In genomic region chr2:232418056-232418455, GRCh38 we compare ENCODE assay signal across 22 cellular contexts. TPM values are rescaled to one million over a fixed set of nuclear protein-coding genes. Genes with fewer than 3 reads are reported as not detected.
DNase-seq lines count a peak whose midpoint lies in the region; TF ChIP-seq lines count a peak whose summit lies in the region.
"Had no signal": no experiment of that assay in that cellular context is flagged by ENCODE, and none has a peak within 500 bp of the region (broad histone marks: within the 10 kb centered on the region; RNA-seq: fewer than 3 reads in every experiment).

No MANE protein-coding gene starts in this region.

- H3K4me2 ChIP-seq in H9 (ENCODE audit: insufficient read depth, insufficient read length, low read length) = peak overlapping the region; percentile 81

- TF ChIP-seq CTCF in H9 (conservative IDR thresholded peaks at IDR 0.05) (no peak), endothelial cell (IDR thresholded peaks at IDR 0.05; ENCODE audit: unreplicated experiment) (no peak), nephron (IDR thresholded peaks at IDR 0.05; ENCODE audit: unreplicated experiment in 3 of 3) (no peak)

- WGBS in H9 (ENCODE audit: extremely low coverage, insufficient read length, low lambda C conversion rate) = no CpG with 5 or more reads among the region's 6 CpGs

- H3K9ac ChIP-seq in H9 (ENCODE audit: extremely low read depth, insufficient read length, low read length) = no peak overlapping the region
- H3K9ac ChIP-seq: parathyroid adenoma had no signal

- no peak overlapping the region for H2BK20ac ChIP-seq in H9 (ENCODE audit: low read depth, low read length, poor library complexity, severe bottlenecking)

- no peak overlapping the region for H2BK15ac ChIP-seq in H9 (ENCODE audit: low read depth, low read length)

- no peak overlapping the region for H3K23ac ChIP-seq in H9 (ENCODE audit: insufficient read length, low read depth, low read length)

- H4K91ac ChIP-seq in H9 (ENCODE audit: insufficient read length, low read depth, low read length) = no peak overlapping the region

- no peak overlapping the region for H4K5ac ChIP-seq in H9 (ENCODE audit: insufficient read length, low read depth, low read length)

- H3K79me1 ChIP-seq in H9 (ENCODE audit: insufficient read depth, low read depth, low read length, poor library complexity, severe bottlenecking) = no peaks in the 10 kb centered on the region

- intact Hi-C loops in CD4-positive, alpha-beta memory T cell (cut with micrococcal nuclease) = no loop called here

- H4K8ac ChIP-seq in H9 (replicated peaks; ENCODE audit: insufficient read length, low read depth, low read length) = no peak overlapping the region

- no peaks in the 10 kb centered on the region for H3K27me3 ChIP-seq in CD4-positive, alpha-beta memory T cell (ENCODE audit: insufficient read depth, low read length)
- H3K27me3 ChIP-seq in H9 (ENCODE audit: insufficient read depth, low read length) = peaks cover 28% of the 10 kb centered on the region; the same call in 1 of the 2 replicates
- H3K27me3 ChIP-seq in MG63 = peaks cover 29% of the 10 kb centered on the region
- H3K27me3 ChIP-seq: testis had no signal

- H3K27me3 Mint-ChIP-seq in CD4-positive, alpha-beta memory T cell = peaks cover 38 to 39% of the 10 kb centered on the region in 2 donors
- H3K27me3 Mint-ChIP-seq in H9 (ENCODE audit: low read depth) (peaks cover 56% of the 10 kb centered on the region), endothelial cell (ENCODE audit: unreplicated experiment) (peaks cover 18% of the 10 kb centered on the region), nephron (ENCODE audit: low read depth) (peaks cover 95% of the 10 kb centered on the region)

- H3K23me2 ChIP-seq in H9 (ENCODE audit: insufficient read length, low read depth, low read length, poor library complexity, severe bottlenecking) = peaks cover 23% of the 10 kb centered on the region

- H2BK5ac ChIP-seq in H9 (ENCODE audit: insufficient read length, low read length) = no peak overlapping the region

- H3K4me3 ChIP-seq in CD4-positive, alpha-beta memory T cell (ENCODE audit: low read length in 2 of 2) = no peak overlapping the region
- no peak overlapping the region for H3K4me3 ChIP-seq in MG63

- H2AFZ ChIP-seq in H9 (ENCODE audit: low read length) = no peak overlapping the region

- H2BK120ac ChIP-seq in H9 (ENCODE audit: low read depth, low read length, poor library complexity, severe bottlenecking) = no peak overlapping the region

- H4K20me1 ChIP-seq in H9 (ENCODE audit: control insufficient read depth, insufficient read depth, insufficient read length) = peaks cover 7% of the 10 kb centered on the region

- no peak overlapping the region for H3K4ac ChIP-seq in H9 (ENCODE audit: low read depth, low read length)

- CTCF ChIA-PET in CD4-positive, alpha-beta memory T cell (lab: Charles Lee; ENCODE audit: partially characterized antibody) = interaction anchor here (0.8 to 1.0 kb wide), 2 partner anchors 12 to 564 kb away, joined by 3 read pairs; no protein-coding TSS in a partner anchor

- H2AK5ac ChIP-seq in H9 (ENCODE audit: insufficient read length, low read length) = no peak overlapping the region

- H3K9me3 Mint-ChIP-seq in CD4-positive, alpha-beta memory T cell = peaks cover 0 to 11% (median 2%) of the 10 kb centered on the region in 8 donors
- H3K9me3 Mint-ChIP-seq in H9 (peaks cover 14% of the 10 kb centered on the region in 2 experiments), endothelial cell (ENCODE audit: unreplicated experiment) (no peaks in the 10 kb centered on the region), nephron (peaks cover 13% of the 10 kb centered on the region)

- no peak overlapping the region for H3K18ac ChIP-seq in H9 (ENCODE audit: insufficient read length, low read depth, low read length)

- no peak overlapping the region for H2BK12ac ChIP-seq in H9 (ENCODE audit: insufficient read length, low read depth, low read length)

- no peaks in the 10 kb centered on the region for H3K36me3 Mint-ChIP-seq in CD4-positive, alpha-beta memory T cell
- H3K36me3 Mint-ChIP-seq in H9 (ENCODE audit: insufficient read depth in 1 of 3, low read depth in 3 of 3) = peaks cover 9 to 81% (median 46%) of the 10 kb centered on the region in 3 experiments
- H3K36me3 Mint-ChIP-seq in endothelial cell (ENCODE audit: low read depth, unreplicated experiment) = peaks cover 7% of the 10 kb centered on the region
- H3K36me3 Mint-ChIP-seq in nephron (ENCODE audit: low read depth) = peaks cover 8% of the 10 kb centered on the region

- POLR2A ChIA-PET in CD4-positive, alpha-beta memory T cell (lab: Charles Lee; ENCODE audit: partially characterized antibody) = no interaction called here

- H3K14ac ChIP-seq in H9 (ENCODE audit: insufficient read depth, low read length) = no peak overlapping the region

- H3K27ac ChIP-seq in CD4-positive, alpha-beta memory T cell (ENCODE audit: low read depth, low read length) = no peak overlapping the region
- H3K27ac ChIP-seq in H9 (ENCODE audit: insufficient read length, low read depth, low read length) = no peak overlapping the region
- H3K27ac ChIP-seq: cardiac muscle cell, dorsolateral prefrontal cortex, parathyroid adenoma, testis had no signal

- H3K27ac Mint-ChIP-seq in CD4-positive, alpha-beta memory T cell = no peak overlapping the region
- H3K27ac Mint-ChIP-seq in H9 (peak overlapping the region in 1 of 3 experiments; percentile 15; a peak in 1 of 7 replicates), endothelial cell (ENCODE audit: unreplicated experiment) (no peak overlapping the region), nephron (no peak overlapping the region)

- no peak overlapping the region for H3T11ph ChIP-seq in H9 (ENCODE audit: low read length)

- H3K79me2 ChIP-seq in H9 (ENCODE audit: insufficient read depth, low read length) = no peaks in the 10 kb centered on the region
- H3K79me2 ChIP-seq: parathyroid adenoma had no signal

- DNase-seq in CD4-positive, alpha-beta memory T cell = no peak
- no peak for DNase-seq in H9
- DNase-seq in endothelial cell (ENCODE audit: low spot score) = no peak
- DNase-seq in AG08396 (ENCODE audit: low spot score) = no peak
- no peak for DNase-seq in MG63
- no peak for DNase-seq in NCI-H128 (lab: John Stamatoyannopoulos, UW; ENCODE audit: unreplicated experiment)
- DNase-seq in NCI-H1436 treated with DMSO at 0.1 percent for 48 hours (lab: John Stamatoyannopoulos, UW) = no peak
- DNase-seq: activated CD4-positive, alpha-beta T cell treated with anti-CD3 and anti-CD28 coated beads, Interleukin-2, amount 50 U/mL, for 1 hour; activated T-cell treated with anti-CD3 and anti-CD28 coated beads, Interleukin-2, amount 50 U/mL, for 1 hour; NCI-H1930; small intestine; testis had no signal

- H3K4me1 ChIP-seq in CD4-positive, alpha-beta memory T cell (ENCODE audit: insufficient read depth, low read length) = peaks cover 3% of the 10 kb centered on the region
- H3K4me1 ChIP-seq in H9 (ENCODE audit: insufficient read depth, low read length) = peaks cover 2% of the 10 kb centered on the region; the same call in 1 of the 2 replicates

- H3K9me3 ChIP-seq in CD4-positive, alpha-beta memory T cell (ENCODE audit: control insufficient read depth in 1 of 2, low read length in 2 of 2) = no peaks in the 10 kb centered on the region
- H3K9me3 ChIP-seq in H9 (ENCODE audit: control insufficient read depth, low read depth, low read length) = no peaks in the 10 kb centered on the region
- peaks cover 8% of the 10 kb centered on the region for H3K9me3 ChIP-seq in MG63
- H3K9me3 ChIP-seq: testis had no signal

- H3K4me1 Mint-ChIP-seq in CD4-positive, alpha-beta memory T cell = peaks cover 10 to 29% (median 18%) of the 10 kb centered on the region in 4 donors
- H3K4me1 Mint-ChIP-seq in H9 = peaks cover 27 to 31% of the 10 kb centered on the region in 2 experiments
- H3K4me1 Mint-ChIP-seq in endothelial cell (ENCODE audit: unreplicated experiment) = peaks cover 11% of the 10 kb centered on the region
- H3K4me1 Mint-ChIP-seq in nephron = peaks cover 10% of the 10 kb centered on the region

- H3K56ac ChIP-seq in H9 (ENCODE audit: insufficient read length, low read depth, low read length) = no peak overlapping the region

- H3K4me3 Mint-ChIP-seq in CD4-positive, alpha-beta memory T cell = peak overlapping the region in 5 of 8 donors; percentile 11 to 74 (median 62)
- H3K4me3 Mint-ChIP-seq in H9 (peak overlapping the region; percentile 83 to 84), endothelial cell (ENCODE audit: unreplicated experiment) (peak overlapping the region; percentile 32), nephron (peak overlapping the region; percentile 66 to 79 (median 71))

- no peaks in the 10 kb centered on the region for H3K36me3 ChIP-seq in CD4-positive, alpha-beta memory T cell (ENCODE audit: insufficient read depth, low read length)
- no peaks in the 10 kb centered on the region for H3K36me3 ChIP-seq in MG63
- H3K36me3 ChIP-seq: cardiac muscle cell had no signal

RNA-seq across cellular contexts. Expression of gene ALPG, which starts 11.4 kb away (rescaled TPM):
- total RNA-seq in CD4-positive, alpha-beta memory T cell = not detected
- not detected for polyA plus RNA-seq in CD4-positive, alpha-beta memory T cell
- total RNA-seq in H9 (2021) = 1.3 and 1.4 TPM in 2 replicates
- not detected for total RNA-seq in endothelial cell (ENCODE audit: unreplicated experiment)
- total RNA-seq in MG63 (2014; rRNA removed; shearing (Covaris generic); ENCODE audit: low replicate concordance) = not detected in 2 replicates
- total RNA-seq: cardiac muscle cell, esophagus mucosa, glomerular endothelial cell, mononuclear cell, OCI-LY7, SK-MEL-5 had no signal
- polyA plus RNA-seq: adipose tissue, cardiac muscle cell had no signal

RNA-seq across cellular contexts. Expression of gene ALPI, which starts 37.9 kb away (rescaled TPM):
- not detected for total RNA-seq in CD4-positive, alpha-beta memory T cell
- not detected for polyA plus RNA-seq in CD4-positive, alpha-beta memory T cell
- total RNA-seq in H9 (2021) = not detected in 2 replicates
- total RNA-seq in endothelial cell (ENCODE audit: unreplicated experiment) = not detected
- not detected in 2 replicates for total RNA-seq in MG63 (2014; rRNA removed; shearing (Covaris generic); ENCODE audit: low replicate concordance)
- total RNA-seq: cardiac muscle cell, dorsolateral prefrontal cortex, esophagus mucosa, glomerular endothelial cell, mononuclear cell, OCI-LY7, SK-MEL-5 had no signal
- polyA plus RNA-seq: cardiac muscle cell had no signal

RNA-seq across cellular contexts. Expression of gene ALPP, which starts 39.5 kb away (rescaled TPM):
- total RNA-seq in CD4-positive, alpha-beta memory T cell = not detected
- polyA plus RNA-seq in CD4-positive, alpha-beta memory T cell = not detected
- 0.15 and 0.20 TPM in 2 replicates for total RNA-seq in H9 (2021)
- not detected for total RNA-seq in endothelial cell (ENCODE audit: unreplicated experiment)
- not detected in 2 replicates for total RNA-seq in MG63 (2014; rRNA removed; shearing (Covaris generic); ENCODE audit: low replicate concordance)
- total RNA-seq: cardiac muscle cell, esophagus mucosa, glomerular endothelial cell, mononuclear cell, OCI-LY7, SK-MEL-5 had no signal
- polyA plus RNA-seq: adipose tissue, cardiac muscle cell, small intestine had no signal

Comparison
In these comparisons a context has a peak if more than half of its experiments do, and no peak if none do; other contexts are left out.
1. H3K4me3 Mint-ChIP-seq: peak in every context shown above with its lines; median percentile 84 in H9; 71 in nephron; 62 in CD4-positive, alpha-beta memory T cell; 32 in endothelial cell.